8 cellular contexts compared by ENCODE assay signal in the genomic region with DNA sequence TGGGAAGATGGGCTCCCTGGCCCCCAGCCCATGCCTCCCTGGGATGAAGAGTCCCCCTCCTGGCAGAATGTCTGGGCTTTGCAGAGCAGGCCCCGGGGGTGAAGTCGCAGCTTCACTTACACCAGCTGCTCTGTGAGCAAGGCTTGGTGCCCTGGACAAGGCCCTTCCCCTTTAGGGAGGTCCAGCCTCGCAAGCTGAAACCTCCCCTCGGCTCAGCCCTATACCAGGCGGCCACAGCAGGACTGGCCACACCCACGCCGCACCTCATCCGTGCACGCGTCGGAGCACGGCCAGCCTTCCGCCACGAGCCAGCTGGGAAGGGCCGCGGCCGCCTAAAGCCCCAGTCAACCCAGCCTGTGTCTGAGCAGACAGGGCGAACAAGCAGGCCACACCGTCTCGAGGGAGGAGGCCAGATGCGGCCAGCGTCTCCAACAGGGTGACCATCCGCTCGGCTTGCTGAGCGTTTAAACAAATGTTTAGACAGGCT.
DNase-seq lines count a peak whose midpoint lies in the region; ATAC-seq, FAIRE-seq and TF ChIP-seq lines count a peak whose summit lies in the region.

No MANE protein-coding gene starts in this region.

- H3K4me1 ChIP-seq in ES-I3 (ENCODE audit: insufficient read depth, low read length) (peaks cover 4% of the 10 kb centered on the region; the same call in 1 of the 2 replicates), mucosa of stomach (ENCODE audit: control insufficient read depth, insufficient read depth, low read length) (peaks cover 9% of the 10 kb centered on the region)

- H3K9ac ChIP-seq in ES-I3 (ENCODE audit: low read depth, low read length), result peak overlapping the region; percentile 7; the same call in 1 of the 2 replicates
- H3K9ac ChIP-seq in mucosa of stomach (ENCODE audit: low read length), result peak overlapping the region; percentile 11

- no peak overlapping the region for H3K27ac Mint-ChIP-seq in CD14-positive monocyte

- peak; percentile 67 for DNase-seq in NCI-H526 treated with DMSO at 0.1 percent for 48 hours (lab: John Stamatoyannopoulos, UW)
- DNase-seq in CD14-positive monocyte (ENCODE audit: low spot score), result no peak
- no peak for DNase-seq in GM10266 (ENCODE audit: extremely low spot score)

- H3K27me3 Mint-ChIP-seq in CD14-positive monocyte (ENCODE audit: low read depth in 3 of 3), result peaks cover 0 to 7% (median 5%) of the 10 kb centered on the region in 3 donors

- ATAC-seq in HG03460 (IDR thresholded peaks at IDR 0.05; ENCODE audit: unreplicated experiment) (no peak), HG03457 (IDR thresholded peaks at IDR 0.05; ENCODE audit: unreplicated experiment) (no peak)

- no peaks in the 10 kb centered on the region for H3K36me3 ChIP-seq in ES-I3 (ENCODE audit: insufficient read depth, low read length)
- H3K36me3 ChIP-seq in mucosa of stomach (ENCODE audit: control insufficient read depth, insufficient read depth, low read length), result no peaks in the 10 kb centered on the region

- no peaks in the 10 kb centered on the region for H3K9me3 Mint-ChIP-seq in CD14-positive monocyte

- peaks cover 10% of the 10 kb centered on the region for H3K27me3 ChIP-seq in mucosa of stomach (ENCODE audit: control insufficient read depth, insufficient read depth, low read length)

- no peak overlapping the region for H3K4me3 ChIP-seq in mucosa of stomach (ENCODE audit: low read length)

- intact Hi-C loops in CD14-positive monocyte (cut with micrococcal nuclease), result no loop called here

- H3K4me1 Mint-ChIP-seq in CD14-positive monocyte, result peaks cover 2% of the 10 kb centered on the region

- peak; percentile 87 for FAIRE-seq in endometrium (lab: Jason Lieb, UNC)

- H3K36me3 Mint-ChIP-seq in CD14-positive monocyte, result peaks cover 38 to 46% of the 10 kb centered on the region in 2 donors

- H3K4me3 Mint-ChIP-seq in CD14-positive monocyte, result no peak overlapping the region

- TF ChIP-seq CTCF in CD14-positive monocyte (IDR thresholded peaks at IDR 0.05), result no peak
- no peak for TF ChIP-seq CTCF in GM10266 (IDR thresholded peaks at IDR 0.05; ENCODE audit: control insufficient read depth, insufficient read depth, low read depth, missing control alignments)

- H3K9me3 ChIP-seq in ES-I3 (ENCODE audit: control insufficient read depth, insufficient read depth, low read length) (no peaks in the 10 kb centered on the region), mucosa of stomach (ENCODE audit: control insufficient read depth, low read length) (no peaks in the 10 kb centered on the region)
